Comparison of ENCODE assay signal across 8 cellular contexts in genomic region chr3:88113311-88114162, GRCh38. TPM values are rescaled to one million over a fixed set of nuclear protein-coding genes. Genes with fewer than 3 reads are reported as not detected.
A peak's percentile ranks its signal among the peaks of the same experiment; 100 is the strongest.
DNase-seq lines count a peak whose midpoint lies in the region; ATAC-seq, FAIRE-seq and TF ChIP-seq lines count a peak whose summit lies in the region.

No MANE protein-coding gene starts in this region.

- no peak for TF ChIP-seq POLR2A in gastroesophageal sphincter (IDR thresholded peaks at IDR 0.05)
- TF ChIP-seq POLR2A in uterus (IDR thresholded peaks at IDR 0.05), result no peak

- H3K36me3 ChIP-seq in gastroesophageal sphincter (peaks cover 0 to 18% of the 10 kb centered on the region in 2 donors), pancreas (no peaks in the 10 kb centered on the region), uterus (no peaks in the 10 kb centered on the region)

- peak; percentile 94 for ATAC-seq in GM21576 (IDR thresholded peaks at IDR 0.05; ENCODE audit: unreplicated experiment)
- peak; percentile 61 for ATAC-seq in gastroesophageal sphincter
- ATAC-seq in pancreas, result peak; percentile 80 to 98 (median 94)

- H3K9me3 ChIP-seq in gastroesophageal sphincter (no peaks in the 10 kb centered on the region), pancreas (no peaks in the 10 kb centered on the region), uterus (no peaks in the 10 kb centered on the region)

- H3K27ac ChIP-seq in gastroesophageal sphincter, result no peak overlapping the region
- H3K27ac ChIP-seq in pancreas, result no peak overlapping the region
- no peak overlapping the region for H3K27ac ChIP-seq in uterus

- H3K4me3 ChIP-seq in gastroesophageal sphincter (no peak overlapping the region), pancreas (no peak overlapping the region), uterus (no peak overlapping the region)

- TF ChIP-seq CTCF in gastroesophageal sphincter (IDR thresholded peaks at IDR 0.05) (peak; percentile 56 to 70 (median 62)), pancreas (IDR thresholded peaks at IDR 0.05) (peak; percentile 21 to 60 (median 53)), uterus (IDR thresholded peaks at IDR 0.05) (peak; percentile 41 to 63 (median 58))

- peaks cover 43% of the 10 kb centered on the region for H3K36me3 Mint-ChIP-seq in activated T-helper 2 cell treated with anti-CD3 and anti-CD28 coated beads, Interferon-gamma antibody, Interleukin-2, Interleukin-4, amounts not matched to agents 10 μg/mL and 5 μg/mL and 100 μg/mL, durations not matched to agents 14 hours and 24 hours and 36 hours (ENCODE audit: low read depth)

- H3K27me3 ChIP-seq in gastroesophageal sphincter (no peaks in the 10 kb centered on the region), pancreas (no peaks in the 10 kb centered on the region), uterus (no peaks in the 10 kb centered on the region)

- peaks cover 12% of the 10 kb centered on the region for H3K9me3 Mint-ChIP-seq in activated T-helper 2 cell treated with anti-CD3 and anti-CD28 coated beads, Interferon-gamma antibody, Interleukin-2, Interleukin-4, amounts not matched to agents 10 μg/mL and 5 μg/mL and 100 μg/mL, durations not matched to agents 14 hours and 24 hours and 36 hours

- H3K4me1 Mint-ChIP-seq in activated T-helper 2 cell treated with anti-CD3 and anti-CD28 coated beads, Interferon-gamma antibody, Interleukin-2, Interleukin-4, amounts not matched to agents 10 μg/mL and 5 μg/mL and 100 μg/mL, durations not matched to agents 14 hours and 24 hours and 36 hours (ENCODE audit: low read depth), result peaks cover 23% of the 10 kb centered on the region

- no peaks in the 10 kb centered on the region for H3K27me3 Mint-ChIP-seq in activated T-helper 2 cell treated with anti-CD3 and anti-CD28 coated beads, Interferon-gamma antibody, Interleukin-2, Interleukin-4, amounts not matched to agents 10 μg/mL and 5 μg/mL and 100 μg/mL, durations not matched to agents 14 hours and 24 hours and 36 hours (ENCODE audit: low read depth)

- WGBS in gastroesophageal sphincter (ENCODE audit: low coverage in 1 of 2), 2 donors, result 35 to 44% methylated on average over 4 to 5 of the region's 5 CpGs
- WGBS in pancreas, 2 donors, result 31 to 38% methylated on average over 5 of the region's 5 CpGs

- intact Hi-C loops in activated T-helper 2 cell treated with anti-CD3 and anti-CD28 coated beads, Interferon-gamma antibody, Interleukin-2, Interleukin-4, amounts not matched to agents 10 μg/mL and 5 μg/mL and 100 μg/mL, durations not matched to agents 14 hours and 24 hours and 36 hours (cut with micrococcal nuclease), result loop anchor here (1.0 to 2.0 kb wide), 3 partner anchors 54 to 343 kb away; partner anchors contain the start of genes CGGBP1 and ZNF654
- intact Hi-C loops in pancreas (cut with DNase I), result no loop called here
- intact Hi-C loops in uterus (cut with DNase I; ENCODE audit: low total_unique reads), result no loop called here

- no peak overlapping the region for H3K4me3 Mint-ChIP-seq in activated T-helper 2 cell treated with anti-CD3 and anti-CD28 coated beads, Interferon-gamma antibody, Interleukin-2, Interleukin-4, amounts not matched to agents 10 μg/mL and 5 μg/mL and 100 μg/mL, durations not matched to agents 14 hours and 24 hours and 36 hours (ENCODE audit: low read depth)

- peaks cover 0 to 16% (median 5%) of the 10 kb centered on the region in 3 donors for H3K4me1 ChIP-seq in gastroesophageal sphincter
- no peaks in the 10 kb centered on the region for H3K4me1 ChIP-seq in pancreas
- no peaks in the 10 kb centered on the region for H3K4me1 ChIP-seq in uterus

- FAIRE-seq in RCC 7860 (lab: Jason Lieb, UNC) (peak; percentile 53), pancreas (lab: Jason Lieb, UNC) (peak; percentile 83)

- peak; percentile 66 for DNase-seq in GM03348 (ENCODE audit: low spot score)
- DNase-seq in HUDEP-2 (lab: John Stamatoyannopoulos, UW; ENCODE audit: unreplicated experiment in 76 of 76), result peak in 61 of 76 experiments; percentile 0 to 72 (median 27)
- peak; percentile 34 for DNase-seq in RCC 7860 (ENCODE audit: low spot score)
- DNase-seq in activated T-helper 2 cell treated with anti-CD3 and anti-CD28 coated beads, Interferon-gamma antibody, Interleukin-2, Interleukin-4, amounts not matched to agents 10 μg/mL and 5 μg/mL and 100 μg/mL, durations not matched to agents 14 hours and 24 hours and 36 hours (ENCODE audit: low spot score), result peak; percentile 27
- DNase-seq in pancreas, result peak in 3 of 6 donors; percentile 34 to 53 (median 41)
- DNase-seq in uterus, result peak; percentile 18 to 52

- H3K27ac Mint-ChIP-seq in activated T-helper 2 cell treated with anti-CD3 and anti-CD28 coated beads, Interferon-gamma antibody, Interleukin-2, Interleukin-4, amounts not matched to agents 10 μg/mL and 5 μg/mL and 100 μg/mL, durations not matched to agents 14 hours and 24 hours and 36 hours, result no peak overlapping the region

- no peak for TF ChIP-seq EP300 in gastroesophageal sphincter (IDR thresholded peaks at IDR 0.05)

RNA-seq across cellular contexts. Expression of gene C3orf38, which starts 36.2 kb away (rescaled TPM):
- 23.1 and 25.4 TPM in 2 replicates for total RNA-seq in activated T-helper 2 cell treated with anti-CD3 and anti-CD28 coated beads, Interferon-gamma antibody, Interleukin-2, Interleukin-4, amounts not matched to agents 10 μg/mL and 5 μg/mL and 100 μg/mL, durations not matched to agents 14 hours and 24 hours and 36 hours
- total RNA-seq in gastroesophageal sphincter, result 10 to 100 TPM; 15.6 to 23.0 (median 16.9) TPM
- total RNA-seq in pancreas, result 10 to 100 TPM in 2 of 6 donors, 1 to 10 TPM in 4; 6.6 to 11.6 (median 8.4) TPM
- 1 to 10 TPM; 2.7 to 4.3 TPM for polyA plus RNA-seq in pancreas
- 10 to 100 TPM in 3 of 4 donors, 1 to 10 TPM in 1; 6.9 to 60.2 (median 19.0) TPM for total RNA-seq in uterus

RNA-seq across cellular contexts. Expression of gene ZNF654, which starts 54.5 kb away (rescaled TPM):
- 16.7 and 20.7 TPM in 2 replicates for total RNA-seq in activated T-helper 2 cell treated with anti-CD3 and anti-CD28 coated beads, Interferon-gamma antibody, Interleukin-2, Interleukin-4, amounts not matched to agents 10 μg/mL and 5 μg/mL and 100 μg/mL, durations not matched to agents 14 hours and 24 hours and 36 hours
- total RNA-seq in gastroesophageal sphincter (10 to 100 TPM; 12.0 to 25.4 (median 13.3) TPM), pancreas (10 to 100 TPM in 1 of 6 donors, 1 to 10 TPM in 5; 4.5 to 11.0 (median 6.7) TPM), uterus (10 to 100 TPM; 16.1 to 49.1 (median 21.5) TPM)
- 1 to 10 TPM; 1.7 to 3.1 TPM for polyA plus RNA-seq in pancreas

RNA-seq across cellular contexts. Expression of gene CGGBP1, which starts 54.7 kb away (rescaled TPM):
- total RNA-seq in activated T-helper 2 cell treated with anti-CD3 and anti-CD28 coated beads, Interferon-gamma antibody, Interleukin-2, Interleukin-4, amounts not matched to agents 10 μg/mL and 5 μg/mL and 100 μg/mL, durations not matched to agents 14 hours and 24 hours and 36 hours, result 94.7 and 95.1 TPM in 2 replicates
- 10 to 100 TPM; 53.8 to 95.3 (median 67.8) TPM for total RNA-seq in gastroesophageal sphincter
- 10 to 100 TPM; 17.0 to 40.3 (median 21.1) TPM for total RNA-seq in pancreas
- 10 to 100 TPM; 20.0 to 32.1 TPM for polyA plus RNA-seq in pancreas
- total RNA-seq in uterus, result 100 to 1,000 TPM in 2 of 4 donors, 10 to 100 TPM in 2; 86.2 to 130 (median 96.8) TPM
